ENCODE assay signal across 8 cellular contexts in genomic region chr12:113359133-113359938, GRCh38. TPM values are rescaled to one million over a fixed set of nuclear protein-coding genes. Genes with fewer than 3 reads are reported as not detected.
DNase-seq lines count a peak whose midpoint lies in the region; ATAC-seq and TF ChIP-seq lines count a peak whose summit lies in the region.

No MANE protein-coding gene starts in this region.

- H3K27me3 Mint-ChIP-seq in dendritic cell treated with granulocyte-macrophage colony-stimulating factor and Interleukin-4, amounts not matched to agents 40 ng/mL and 50 ng/mL, for 4 days, result no peaks in the 10 kb centered on the region

- peak; percentile 1 for ATAC-seq in GM19324 (IDR thresholded peaks at IDR 0.05; ENCODE audit: low FRiP score, unreplicated experiment)
- no peak for ATAC-seq in HG03439 (IDR thresholded peaks at IDR 0.05; ENCODE audit: unreplicated experiment)
- no peak for ATAC-seq in HG03045 (IDR thresholded peaks at IDR 0.05; ENCODE audit: unreplicated experiment)
- no peak for ATAC-seq in GM21528 (IDR thresholded peaks at IDR 0.05; ENCODE audit: low FRiP score, unreplicated experiment)

- 53 to 76% methylated on average over 10 of the region's 11 CpGs for WGBS in mesodermal cell (ENCODE audit: insufficient coverage in 2 of 2), 2 experiments

- H4K20me1 ChIP-seq in OCI-LY1 (ENCODE audit: insufficient read depth, low read length), result no peaks in the 10 kb centered on the region

- DNase-seq in tibial artery, result peak; percentile 60 to 71

- H3K9me3 ChIP-seq in OCI-LY1 (ENCODE audit: low read length), result no peaks in the 10 kb centered on the region
- H3K9me3 ChIP-seq in mesodermal cell (ENCODE audit: control insufficient read depth, low read length), result no peaks in the 10 kb centered on the region
- H3K9me3 ChIP-seq in tibial artery, result no peaks in the 10 kb centered on the region

- H2AFZ ChIP-seq in OCI-LY1 (ENCODE audit: low read length), result no peak overlapping the region

- H3K9me3 Mint-ChIP-seq in dendritic cell treated with granulocyte-macrophage colony-stimulating factor and Interleukin-4, amounts not matched to agents 40 ng/mL and 50 ng/mL, for 4 days, result no peaks in the 10 kb centered on the region

- intact Hi-C loops in dendritic cell treated with granulocyte-macrophage colony-stimulating factor and Interleukin-4, amounts not matched to agents 40 ng/mL and 50 ng/mL, for 4 days (cut with micrococcal nuclease), result loop anchor here (2.0 kb wide), 1 partner anchor 63 kb away; the partner anchor contains the start of gene SDSL
- intact Hi-C loops in tibial artery (cut with DNase I; ENCODE audit: low total_unique reads), result loop anchor here (5.0 kb wide), 1 partner anchor 162 kb away; no protein-coding TSS in a partner anchor

- H3K4me3 ChIP-seq in OCI-LY1 (ENCODE audit: low read depth, low read length, poor library complexity, severe bottlenecking) (peak overlapping the region; percentile 83), mesodermal cell (ENCODE audit: extremely low read depth, insufficient read depth, low read length, poor library complexity, severe bottlenecking) (peak overlapping the region; percentile 82), tibial artery (peak overlapping the region; percentile 68 to 78)

- peaks cover 4% of the 10 kb centered on the region; the same call in 1 of the 2 replicates for H3F3A ChIP-seq in OCI-LY1 (ENCODE audit: insufficient read depth, low read length)

- TF ChIP-seq CTCF in OCI-LY1 (IDR thresholded peaks at IDR 0.05; ENCODE audit: low read length) (no peak), tibial artery (IDR thresholded peaks at IDR 0.05) (no peak)

- H3K4me3 Mint-ChIP-seq in dendritic cell treated with granulocyte-macrophage colony-stimulating factor and Interleukin-4, amounts not matched to agents 40 ng/mL and 50 ng/mL, for 4 days, result peak overlapping the region; percentile 90

- H3K36me3 ChIP-seq in OCI-LY1 (ENCODE audit: insufficient read depth, low read length) (no peaks in the 10 kb centered on the region), mesodermal cell (ENCODE audit: control insufficient read depth, insufficient read depth, low read length) (peaks cover 13% of the 10 kb centered on the region), tibial artery (peaks cover 0 to 8% (median 0%) of the 10 kb centered on the region in 3 donors)

- H3K9ac ChIP-seq in OCI-LY1 (ENCODE audit: low read length), result peak overlapping the region; percentile 73

- peaks cover 36% of the 10 kb centered on the region for H3K36me3 Mint-ChIP-seq in dendritic cell treated with granulocyte-macrophage colony-stimulating factor and Interleukin-4, amounts not matched to agents 40 ng/mL and 50 ng/mL, for 4 days (ENCODE audit: low read depth)

- no peaks in the 10 kb centered on the region for H3K79me2 ChIP-seq in OCI-LY1 (ENCODE audit: insufficient read depth, low read length)

- H3K27ac Mint-ChIP-seq in dendritic cell treated with granulocyte-macrophage colony-stimulating factor and Interleukin-4, amounts not matched to agents 40 ng/mL and 50 ng/mL, for 4 days, result peak overlapping the region; percentile 84

- H3K27me3 ChIP-seq in OCI-LY1 (ENCODE audit: insufficient read depth, low read length) (no peaks in the 10 kb centered on the region), tibial artery (no peaks in the 10 kb centered on the region)

- no peaks in the 10 kb centered on the region for H3K9me2 ChIP-seq in OCI-LY1 (ENCODE audit: low read depth, low read length)

- H3K4me1 Mint-ChIP-seq in dendritic cell treated with granulocyte-macrophage colony-stimulating factor and Interleukin-4, amounts not matched to agents 40 ng/mL and 50 ng/mL, for 4 days (ENCODE audit: low read depth), result peaks cover 33% of the 10 kb centered on the region

- no peak overlapping the region for H3K27ac ChIP-seq in OCI-LY1 (ENCODE audit: low read depth, low read length, poor library complexity, severe bottlenecking)
- H3K27ac ChIP-seq in mesodermal cell (ENCODE audit: low read depth, low read length, severe bottlenecking), result no peak overlapping the region
- H3K27ac ChIP-seq in tibial artery, result peak overlapping the region; percentile 85 to 86

- peaks cover 15% of the 10 kb centered on the region for H3K4me1 ChIP-seq in OCI-LY1 (ENCODE audit: insufficient read depth, low read length, severe bottlenecking)
- peaks cover 4% of the 10 kb centered on the region for H3K4me1 ChIP-seq in mesodermal cell (ENCODE audit: control insufficient read depth, insufficient read depth, low read length, poor library complexity, severe bottlenecking)
- H3K4me1 ChIP-seq in tibial artery, result peaks cover 0 to 20% (median 14%) of the 10 kb centered on the region in 4 donors

- H3K4me2 ChIP-seq in OCI-LY1 (ENCODE audit: low read length), result peak overlapping the region; percentile 89

RNA-seq across cellular contexts. Expression of gene PLBD2, which starts 0.9 kb away (rescaled TPM):
- polyA plus RNA-seq in mesodermal cell (2013, experiment 1 of 2), result 32.6 TPM
- polyA plus RNA-seq in mesodermal cell (2013, experiment 2 of 2), result 26.7 TPM

RNA-seq across cellular contexts. Expression of gene SLC8B1, which starts 24.4 kb away (rescaled TPM):
- 8.6 TPM for polyA plus RNA-seq in mesodermal cell (2013, experiment 1 of 2)
- polyA plus RNA-seq in mesodermal cell (2013, experiment 2 of 2), result 6.1 TPM

RNA-seq across cellular contexts. Expression of gene SDS, which starts 44.4 kb away (rescaled TPM):
- not detected for polyA plus RNA-seq in mesodermal cell (2013, experiment 1 of 2)
- not detected for polyA plus RNA-seq in mesodermal cell (2013, experiment 2 of 2)

Comparison
In these comparisons a context has a peak if more than half of its experiments do, and no peak if none do; other contexts are left out.
1. H3K27ac ChIP-seq: peak in tibial artery (2 of 2); none in OCI-LY1 (single experiment) and mesodermal cell (single experiment).
2. Peak in every context shown above with its lines, with median percentiles within 50 percentile points of each other: H3K4me3 ChIP-seq.